9 cellular contexts compared by ENCODE assay signal in the genomic region with DNA sequence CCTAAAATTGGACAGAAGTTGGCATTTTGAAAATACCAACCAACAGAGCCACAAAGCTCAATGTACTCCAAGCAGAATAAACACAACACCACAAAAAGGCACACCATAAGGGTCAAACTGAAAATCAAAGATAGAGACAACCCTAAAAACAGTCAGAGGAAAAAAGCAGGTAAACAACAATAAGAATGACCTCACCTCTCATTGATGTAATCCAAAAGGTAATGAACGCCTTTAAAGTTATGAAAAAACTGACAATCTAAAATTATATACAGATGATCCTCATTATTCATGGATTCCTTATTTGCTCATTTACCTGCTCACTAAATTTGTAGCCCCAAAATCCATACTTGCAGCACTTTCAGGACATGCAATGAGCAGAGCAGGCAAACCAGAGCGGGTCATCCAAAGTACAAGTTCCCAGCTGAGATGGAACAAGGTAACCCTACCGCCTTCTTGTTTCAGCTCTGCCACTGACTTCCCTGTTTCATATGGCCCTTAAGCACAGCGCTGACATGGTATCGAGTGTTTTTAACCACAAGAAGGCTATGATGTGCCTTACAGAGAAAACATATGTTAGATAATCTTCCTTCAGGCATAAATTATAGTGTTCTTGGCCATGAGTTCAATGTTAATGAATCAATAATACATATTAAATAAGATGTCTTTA. TPM values are rescaled to one million over a fixed set of nuclear protein-coding genes. Genes with fewer than 3 reads are reported as not detected.
DNase-seq lines count a peak whose midpoint lies in the region; ATAC-seq and TF ChIP-seq lines count a peak whose summit lies in the region.
"Had no signal": no experiment of that assay in that cellular context is flagged by ENCODE, and none has a peak within 500 bp of the region (broad histone marks: within the 10 kb centered on the region; RNA-seq: fewer than 3 reads in every experiment).

No MANE protein-coding gene starts in this region.

- no peak overlapping the region for H2AFZ ChIP-seq in fibroblast of lung (ENCODE audit: low read length)

- no peak for TF ChIP-seq CTCF in fibroblast of lung (conservative IDR thresholded peaks at IDR 0.05 in 1 of 2, IDR thresholded peaks at IDR 0.05 in 1 of 2; ENCODE audit: low read depth in 1 of 2, low read length in 2 of 2)
- no peak for TF ChIP-seq CTCF in vagina (IDR thresholded peaks at IDR 0.05)
- TF ChIP-seq CTCF in stomach (IDR thresholded peaks at IDR 0.05), result no peak

- intact Hi-C loops in vagina (cut with DNase I) (loop anchor here (10.0 kb wide), 1 partner anchor 118 kb away; no protein-coding TSS in a partner anchor), stomach (cut with DNase I; ENCODE audit: low total_unique reads) (no loop called here)

- peak; percentile 85 for ATAC-seq in GM18861 (IDR thresholded peaks at IDR 0.05; ENCODE audit: unreplicated experiment)
- peak; percentile 92 for ATAC-seq in GM21619 (IDR thresholded peaks at IDR 0.05; ENCODE audit: unreplicated experiment)
- peak; percentile 96 for ATAC-seq in HG03521 (IDR thresholded peaks at IDR 0.05; ENCODE audit: unreplicated experiment)

- DNase-seq in fibroblast of lung (ENCODE audit: low read depth in 2 of 2) (no peak), vagina (ENCODE audit: extremely low spot score in 2 of 2) (no peak), G401 (ENCODE audit: low spot score) (no peak), stomach (no peak), NCI-H2196 (lab: John Stamatoyannopoulos, UW; ENCODE audit: unreplicated experiment) (no peak)

- H3K27me3 ChIP-seq in fibroblast of lung (ENCODE audit: control insufficient read depth, insufficient read depth, low read length) (no peaks in the 10 kb centered on the region), vagina (no peaks in the 10 kb centered on the region), stomach (no peaks in the 10 kb centered on the region)

- in situ Hi-C loops in G401 (cut with HindIII; ENCODE audit: low sequenced_read_pairs), result no loop called here

- H3K27ac ChIP-seq in fibroblast of lung (ENCODE audit: insufficient read depth, low read length) (no peak overlapping the region), vagina (no peak overlapping the region), stomach (no peak overlapping the region)

- H3K36me3 ChIP-seq in fibroblast of lung (ENCODE audit: control insufficient read depth, insufficient read depth, low read length) (no peaks in the 10 kb centered on the region), vagina (no peaks in the 10 kb centered on the region), stomach (no peaks in the 10 kb centered on the region)

- no peak for TF ChIP-seq EP300 in stomach (IDR thresholded peaks at IDR 0.05)

- H3K4me2 ChIP-seq in fibroblast of lung (ENCODE audit: extremely low read depth, insufficient read depth, low read length), result peak overlapping the region; percentile 7

- WGBS in stomach, 5 donors, result 76 to 94% (median 85%) methylated on average over 5 of the region's 5 CpGs

- no peaks in the 10 kb centered on the region for H3K4me1 ChIP-seq in fibroblast of lung (ENCODE audit: control insufficient read depth, extremely low read depth, insufficient read depth, low read length)
- peaks cover 47% of the 10 kb centered on the region for H3K4me1 ChIP-seq in vagina
- peaks cover 0 to 74% (median 26%) of the 10 kb centered on the region in 4 donors for H3K4me1 ChIP-seq in stomach

- TF ChIP-seq POLR2A in vagina (IDR thresholded peaks at IDR 0.05), result no peak
- no peak for TF ChIP-seq POLR2A in stomach (IDR thresholded peaks at IDR 0.05)

- H3K4me3 ChIP-seq in fibroblast of lung (replicated peaks in 1 of 4; ENCODE audit: control extremely low read depth in 1 of 4, insufficient read depth in 1 of 4, low read depth in 3 of 4, low read length in 4 of 4), result no peak overlapping the region
- H3K4me3 ChIP-seq in vagina, result no peak overlapping the region
- H3K4me3 ChIP-seq in stomach, result no peak overlapping the region
- H3K4me3 ChIP-seq: HAP-1 had no signal

- no peak overlapping the region for H3K9ac ChIP-seq in fibroblast of lung (ENCODE audit: insufficient read depth, low read length)

- no peaks in the 10 kb centered on the region for H3K9me3 ChIP-seq in fibroblast of lung (ENCODE audit: control insufficient read depth, insufficient read depth, low read depth, low read length)
- H3K9me3 ChIP-seq in vagina, result no peaks in the 10 kb centered on the region
- H3K9me3 ChIP-seq in stomach, result no peaks in the 10 kb centered on the region
- H3K9me3 ChIP-seq: HAP-1 had no signal

- peaks cover 62% of the 10 kb centered on the region for H4K20me1 ChIP-seq in fibroblast of lung (ENCODE audit: control insufficient read depth, extremely low read depth, insufficient read depth, low read length)

- H3K79me2 ChIP-seq in fibroblast of lung (ENCODE audit: control insufficient read depth, insufficient read depth, low read length), result peaks cover 100% of the 10 kb centered on the region

RNA-seq across cellular contexts. Expression of a gene that starts 17.0 kb away (rescaled TPM):
- total RNA-seq in fibroblast of lung, result 238 and 560 TPM in 2 replicates
- polyA plus RNA-seq in fibroblast of lung, result 1,270 and 1,326 TPM in 2 replicates
- 760 and 795 TPM in 2 replicates for polyA plus RNA-seq in fibroblast of lung (2012)
- 787 and 926 TPM in 2 replicates for polyA minus RNA-seq in fibroblast of lung (ENCODE audit: low replicate concordance)
- total RNA-seq in vagina, result 174 TPM
- total RNA-seq in G401 (2014; rRNA removed; shearing (Covaris generic)), result 80.7 and 110 TPM in 2 replicates
- total RNA-seq in stomach, result 100 to 1,000 TPM; 114 to 463 (median 173) TPM
- 100 to 1,000 TPM in 1 of 3 donors, 10 to 100 TPM in 2; 40.8 to 116 (median 48.7) TPM for polyA plus RNA-seq in stomach
